Comparison of ENCODE assay signal across 9 cellular contexts in genomic region chr6:132365319-132365907, GRCh38. TPM values are rescaled to one million over a fixed set of nuclear protein-coding genes. Genes with fewer than 3 reads are reported as not detected.
DNase-seq lines count a peak whose midpoint lies in the region; ATAC-seq, FAIRE-seq and TF ChIP-seq lines count a peak whose summit lies in the region.
"Had no signal": no experiment of that assay in that cellular context is flagged by ENCODE, and none has a peak within 500 bp of the region (broad histone marks: within the 10 kb centered on the region; RNA-seq: fewer than 3 reads in every experiment).

No MANE protein-coding gene starts in this region.

- peak; percentile 91 for FAIRE-seq in GM18507 (lab: Jason Lieb, UNC)

- no peak overlapping the region for H3K4me3 ChIP-seq in suprapubic skin

- ATAC-seq in GM21619 (IDR thresholded peaks at IDR 0.05; ENCODE audit: unreplicated experiment) (peak; percentile 96), HG03575 (IDR thresholded peaks at IDR 0.05; ENCODE audit: extremely low read depth, insufficient number of reproducible peaks, low FRiP score, unreplicated experiment) (peak; percentile 99), esophagus mucosa (no peak)
- ATAC-seq: HCT116 had no signal

- H3K27ac ChIP-seq in suprapubic skin: no peak overlapping the region

- no peaks in the 10 kb centered on the region for H3K9me3 ChIP-seq in suprapubic skin

- H3K27me3 ChIP-seq in suprapubic skin: no peaks in the 10 kb centered on the region

- no peak for TF ChIP-seq POLR2A in suprapubic skin (IDR thresholded peaks at IDR 0.05)

- TF ChIP-seq CTCF in suprapubic skin (IDR thresholded peaks at IDR 0.05): no peak

- DNase-seq in GM18507 (ENCODE audit: extremely low spot score, insufficient read length, low read depth) (peak; percentile 18), left kidney (ENCODE audit: low read depth, low spot score) (peak; percentile 83), suprapubic skin (ENCODE audit: low spot score in 2 of 2) (no peak), COLO668 (lab: John Stamatoyannopoulos, UW; ENCODE audit: unreplicated experiment) (no peak)
- DNase-seq in activated CD4-positive, alpha-beta T cell treated with anti-CD3 and anti-CD28 coated beads, Interleukin-2, amount 50 U/mL, for 48 hours: no peak

- no peaks in the 10 kb centered on the region for H3K4me1 ChIP-seq in suprapubic skin

- 57% methylated on average over 3 of the region's 3 CpGs for WGBS in suprapubic skin

- H3K36me3 ChIP-seq in suprapubic skin: no peaks in the 10 kb centered on the region

- no peak for TF ChIP-seq EP300 in suprapubic skin (IDR thresholded peaks at IDR 0.05)

RNA-seq across cellular contexts. Expression of gene MOXD1, which starts 35.9 kb away (rescaled TPM):
- total RNA-seq in suprapubic skin (10 to 100 TPM; 16.7 to 25.9 (median 21.0) TPM), esophagus mucosa (31.4 TPM)

Comparison
In these comparisons a context has a peak if more than half of its experiments do, and no peak if none do; other contexts are left out.
1. DNase-seq: peak in GM18507 (single experiment) and left kidney (single experiment); none in suprapubic skin (0 of 2), activated CD4-positive, alpha-beta T cell treated with anti-CD3 and anti-CD28 coated beads, Interleukin-2, amount 50 U/mL, for 48 hours (0 of 2) and COLO668 (single experiment).